ENCODE assay signal across 8 cellular contexts in genomic region chr12:6345319-6346071, GRCh38.
DNase-seq lines count a peak whose midpoint lies in the region; ATAC-seq lines count a peak whose summit lies in the region.

No MANE protein-coding gene starts in this region.

- H3K36me3 ChIP-seq in ACC112 (ENCODE audit: insufficient read depth, low read length) (no peaks in the 10 kb centered on the region), subcutaneous abdominal adipose tissue (ENCODE audit: control insufficient read depth in 5 of 5, insufficient read depth in 5 of 5, low read length in 5 of 5) (no peaks in the 10 kb centered on the region)

- H2AFZ ChIP-seq in ACC112 (ENCODE audit: low read length, unreplicated experiment), result no peak overlapping the region

- H3K4me3 ChIP-seq in ACC112 (ENCODE audit: low read depth, low read length) (no peak overlapping the region), subcutaneous abdominal adipose tissue (ENCODE audit: low read depth in 1 of 5, low read length in 5 of 5) (no peak overlapping the region)

- H3K9me3 Mint-ChIP-seq in activated naive CD8-positive, alpha-beta T cell (ENCODE audit: low read depth), result no peaks in the 10 kb centered on the region

- in situ Hi-C loops in KBM-7 (cut with MboI; ENCODE audit: low pct_unique_long_range_greater_than_20kb, low sequenced_read_pairs), result no loop called here

- H3K36me3 Mint-ChIP-seq in activated naive CD8-positive, alpha-beta T cell, result no peaks in the 10 kb centered on the region

- peak; percentile 58 for DNase-seq in KBM-7
- peak; percentile 92 for DNase-seq in hepatic stellate cell (ENCODE audit: low spot score)
- no peak for DNase-seq in GM19238 (ENCODE audit: insufficient read length, low spot score)
- no peak for DNase-seq in C1 segment of cervical spinal cord (lab: John Stamatoyannopoulos, UW)

- H3K4me1 Mint-ChIP-seq in activated naive CD8-positive, alpha-beta T cell (ENCODE audit: low read depth), result peaks cover 54% of the 10 kb centered on the region

- no peaks in the 10 kb centered on the region for H3K27me3 ChIP-seq in ACC112 (ENCODE audit: insufficient read depth, low read length)
- no peaks in the 10 kb centered on the region for H3K27me3 ChIP-seq in subcutaneous abdominal adipose tissue (ENCODE audit: control insufficient read depth in 5 of 5, insufficient read depth in 4 of 5, low read length in 5 of 5)

- no peaks in the 10 kb centered on the region for H3K9me3 ChIP-seq in subcutaneous abdominal adipose tissue (ENCODE audit: control insufficient read depth in 5 of 5, low read length in 5 of 5)

- peak overlapping the region; percentile 18 for H3K27ac Mint-ChIP-seq in activated naive CD8-positive, alpha-beta T cell

- H3K9ac ChIP-seq in subcutaneous abdominal adipose tissue (ENCODE audit: low read length in 5 of 5), result peak overlapping the region in 1 of 5 donors; percentile 31

- H3K27ac ChIP-seq in ACC112 (ENCODE audit: low read depth, low read length) (peak overlapping the region; percentile 76), subcutaneous abdominal adipose tissue (ENCODE audit: low read depth, low read length) (peak overlapping the region; percentile 27)

- peak overlapping the region; percentile 33 for H3K4me3 Mint-ChIP-seq in activated naive CD8-positive, alpha-beta T cell

- H3K27me3 Mint-ChIP-seq in activated naive CD8-positive, alpha-beta T cell, result no peaks in the 10 kb centered on the region

- H3K79me2 ChIP-seq in ACC112 (ENCODE audit: control insufficient read depth, insufficient read depth, low read length, unreplicated experiment), result peaks cover 18% of the 10 kb centered on the region

- H3K4me1 ChIP-seq in ACC112 (ENCODE audit: control insufficient read depth, insufficient read depth, low read length, unreplicated experiment) (peaks cover 44% of the 10 kb centered on the region), subcutaneous abdominal adipose tissue (ENCODE audit: control insufficient read depth in 5 of 5, insufficient read depth in 5 of 5, low read length in 5 of 5) (peaks cover 19 to 61% (median 54%) of the 10 kb centered on the region in 5 donors)

- ATAC-seq in HG02610 (IDR thresholded peaks at IDR 0.05; ENCODE audit: unreplicated experiment), result no peak

Comparison
In these comparisons a context has a peak if more than half of its experiments do, and no peak if none do; other contexts are left out.
1. DNase-seq: peak in KBM-7 (single experiment) and hepatic stellate cell (single experiment); none in GM19238 (single experiment) and C1 segment of cervical spinal cord (0 of 14).